In the genomic region with DNA sequence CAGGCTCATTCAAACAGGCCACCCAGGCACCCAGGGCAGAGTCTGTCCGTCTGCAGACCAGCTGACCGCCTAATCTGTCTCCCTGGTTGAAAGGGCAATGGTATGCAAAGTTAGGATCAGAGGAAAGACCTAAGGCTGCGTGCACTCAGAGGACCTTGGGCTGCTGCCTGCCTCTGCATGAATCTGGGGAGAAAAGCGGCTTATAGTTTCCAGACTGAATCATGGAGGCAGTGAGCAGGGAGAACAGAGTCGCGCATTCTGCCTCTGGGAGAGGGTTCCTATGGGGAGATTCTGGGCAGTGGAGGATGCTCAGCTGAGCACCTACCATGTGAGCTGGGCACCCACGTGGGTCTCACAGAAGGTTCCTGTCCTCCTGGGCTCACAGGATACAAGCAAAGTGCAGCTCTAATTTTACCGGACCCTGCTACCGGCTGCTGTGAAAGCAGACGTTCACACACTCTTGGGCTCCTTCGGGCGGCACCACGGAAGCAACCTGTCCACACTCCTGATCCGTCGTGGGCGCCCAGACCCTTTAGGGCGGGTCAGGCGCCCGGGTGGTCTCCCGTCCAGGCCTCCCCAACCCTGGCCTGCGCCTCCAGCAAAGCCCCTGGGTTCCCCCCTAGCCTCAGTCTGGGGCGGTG, we compare ENCODE assay signal across 8 cellular contexts. TPM values are rescaled to one million over a fixed set of nuclear protein-coding genes. Genes with fewer than 3 reads are reported as not detected.
DNase-seq lines count a peak whose midpoint lies in the region; ATAC-seq and TF ChIP-seq lines count a peak whose summit lies in the region.

No MANE protein-coding gene starts in this region.

- H3K4me3 Mint-ChIP-seq in mesothelial cell of epicardium = peak overlapping the region; percentile 73

- no peaks in the 10 kb centered on the region for H3K9me3 Mint-ChIP-seq in mesothelial cell of epicardium

- H3K9me3 ChIP-seq in BLaER1 treated with 17β-estradiol and CSF1 and Interleukin-3, amounts not matched to agents 10 nM and 100 nM (replicated peaks in 1 of 11) = no peaks in the 10 kb centered on the region
- no peaks in the 10 kb centered on the region for H3K9me3 ChIP-seq in ectodermal cell (ENCODE audit: control insufficient read depth, low read length)
- H3K9me3 ChIP-seq in tibial artery = no peaks in the 10 kb centered on the region

- H3K4me1 Mint-ChIP-seq in mesothelial cell of epicardium = peaks cover 14% of the 10 kb centered on the region

- TF ChIP-seq CTCF in mesothelial cell of epicardium (IDR thresholded peaks at IDR 0.05; ENCODE audit: unreplicated experiment) (no peak), tibial artery (IDR thresholded peaks at IDR 0.05) (no peak)

- no peaks in the 10 kb centered on the region for H3K27me3 Mint-ChIP-seq in mesothelial cell of epicardium (ENCODE audit: low read depth)

- H4K20me1 ChIP-seq in BLaER1 treated with 17β-estradiol and CSF1 and Interleukin-3, amounts not matched to agents 10 nM and 100 nM = peaks cover 6 to 53% (median 42%) of the 10 kb centered on the region in 11 experiments; a peak in 20 of 22 replicates

- peaks cover 74 to 85% (median 78%) of the 10 kb centered on the region in 10 experiments for H3K4me1 ChIP-seq in BLaER1 treated with 17β-estradiol and CSF1 and Interleukin-3, amounts not matched to agents 10 nM and 100 nM
- peaks cover 5% of the 10 kb centered on the region for H3K4me1 ChIP-seq in ectodermal cell (ENCODE audit: control insufficient read depth, insufficient read depth, low read length)
- peaks cover 0 to 30% (median 17%) of the 10 kb centered on the region in 4 donors for H3K4me1 ChIP-seq in tibial artery

- H3K36me3 Mint-ChIP-seq in mesothelial cell of epicardium = no peaks in the 10 kb centered on the region

- H3K27ac ChIP-seq in BLaER1 treated with 17β-estradiol and CSF1 and Interleukin-3, amounts not matched to agents 10 nM and 100 nM = peak overlapping the region; percentile 60 to 96 (median 92)
- H3K27ac ChIP-seq in ectodermal cell (ENCODE audit: insufficient read depth, low read depth, low read length, poor library complexity, severe bottlenecking) (no peak overlapping the region), tibial artery (peak overlapping the region; percentile 54 to 62)

- H3K4me3 ChIP-seq in BLaER1 treated with 17β-estradiol and CSF1 and Interleukin-3, amounts not matched to agents 10 nM and 100 nM = peak overlapping the region; percentile 84 to 96 (median 91)
- H3K4me3 ChIP-seq in ectodermal cell (ENCODE audit: insufficient read depth, low read depth, low read length) (peak overlapping the region; percentile 63), tibial artery (peak overlapping the region; percentile 60 to 79)

- H3K4me2 ChIP-seq in BLaER1 treated with 17β-estradiol and CSF1 and Interleukin-3, amounts not matched to agents 10 nM and 100 nM = peak overlapping the region; percentile 85 to 99 (median 97)

- peak overlapping the region; percentile 83 to 95 (median 92) for H3K9ac ChIP-seq in BLaER1 treated with 17β-estradiol and CSF1 and Interleukin-3, amounts not matched to agents 10 nM and 100 nM

- peak; percentile 39 for DNase-seq in SW480 (ENCODE audit: low spot score)
- no peak for DNase-seq in mesothelial cell of epicardium (ENCODE audit: low spot score in 2 of 2, unreplicated experiment in 2 of 2)
- no peak for DNase-seq in tibial artery
- no peak for DNase-seq in amniotic stem cell (lab: John Stamatoyannopoulos, UW)

- WGBS in ectodermal cell, 2 experiments = 19 to 20% methylated on average over 22 of the region's 22 CpGs

- no peak overlapping the region for H3K27ac Mint-ChIP-seq in mesothelial cell of epicardium

- peak; percentile 18 for ATAC-seq in GM19025 (IDR thresholded peaks at IDR 0.05; ENCODE audit: low read depth, unreplicated experiment)
- peak; percentile 22 for ATAC-seq in HG03159 (IDR thresholded peaks at IDR 0.05; ENCODE audit: unreplicated experiment)

- intact Hi-C loops in tibial artery (cut with DNase I; ENCODE audit: low total_unique reads) = no loop called here

- H3K27me3 ChIP-seq in BLaER1 treated with 17β-estradiol and CSF1 and Interleukin-3, amounts not matched to agents 10 nM and 100 nM = no peaks in the 10 kb centered on the region
- H3K27me3 ChIP-seq in ectodermal cell (ENCODE audit: control insufficient read depth, insufficient read depth, low read length, poor library complexity, severe bottlenecking) = peaks cover 14% of the 10 kb centered on the region
- H3K27me3 ChIP-seq in tibial artery = no peaks in the 10 kb centered on the region

- peaks cover 9 to 40% (median 36%) of the 10 kb centered on the region in 11 experiments for H3K36me3 ChIP-seq in BLaER1 treated with 17β-estradiol and CSF1 and Interleukin-3, amounts not matched to agents 10 nM and 100 nM
- no peaks in the 10 kb centered on the region for H3K36me3 ChIP-seq in ectodermal cell (ENCODE audit: control insufficient read depth, insufficient read depth, low read length)
- no peaks in the 10 kb centered on the region for H3K36me3 ChIP-seq in tibial artery

RNA-seq across cellular contexts. Expression of gene SCARB1, which starts 0.8 kb away (rescaled TPM):
- 18.1 TPM for polyA plus RNA-seq in ectodermal cell (2013, experiment 1 of 4)
- 14.9 TPM for polyA plus RNA-seq in ectodermal cell (2013, experiment 2 of 4)
- polyA plus RNA-seq in ectodermal cell (2013, experiment 3 of 4) = 12.5 TPM
- polyA plus RNA-seq in ectodermal cell (2013, experiment 4 of 4) = 11.5 TPM
- total RNA-seq in mesothelial cell of epicardium = 40.2 to 43.3 TPM (median 40.4 TPM) in 3 replicates

RNA-seq across cellular contexts. Expression of gene UBC, which starts 51.6 kb away (rescaled TPM):
- 683 TPM for polyA plus RNA-seq in ectodermal cell (2013, experiment 1 of 4)
- 728 TPM for polyA plus RNA-seq in ectodermal cell (2013, experiment 2 of 4)
- 757 TPM for polyA plus RNA-seq in ectodermal cell (2013, experiment 3 of 4)
- polyA plus RNA-seq in ectodermal cell (2013, experiment 4 of 4) = 742 TPM
- 718 to 741 TPM (median 720 TPM) in 3 replicates for total RNA-seq in mesothelial cell of epicardium
